29 cellular contexts compared by ENCODE assay signal in genomic region chr9:95649801-95650213, GRCh38.
A peak's percentile ranks its signal among the peaks of the same experiment; 100 is the strongest.
DNase-seq lines count a peak whose midpoint lies in the region; ATAC-seq, FAIRE-seq and TF ChIP-seq lines count a peak whose summit lies in the region.
"Had no signal": no experiment of that assay in that cellular context is flagged by ENCODE, and none has a peak within 500 bp of the region (broad histone marks: within the 10 kb centered on the region; RNA-seq: fewer than 3 reads in every experiment).

No MANE protein-coding gene starts in this region.

- no peak for TF ChIP-seq POLR2A in GM12891 (IDR thresholded peaks at IDR 0.05; ENCODE audit: low read depth, low read length)

- no peak for FAIRE-seq in GM12891 (lab: Jason Lieb, UNC)
- FAIRE-seq: A549, TTC549 had no signal

- DNase-seq in cardiac septum (ENCODE audit: low spot score) (peak; percentile 15), left ventricle myocardium superior (no peak), fibroblast of peridontal ligament (ENCODE audit: extremely low read depth) (peak; percentile 42), EL (no peak), GM12891 (ENCODE audit: insufficient read length, low spot score) (no peak), KBM-7 (no peak)
- DNase-seq in activated CD4-positive, alpha-beta T cell treated with anti-CD3 and anti-CD28 coated beads, Interleukin-2, amount 50 U/mL, for 1 hour: no peak
- DNase-seq: activated CD4-positive, CD25-positive, alpha-beta regulatory T cell treated with anti-CD3 and anti-CD28 coated beads, Interleukin-2, amount 50 U/mL, for 72 hours; activated CD8-positive, alpha-beta memory T cell treated with anti-CD3 and anti-CD28 coated beads for 24 hours; activated naive CD4-positive, alpha-beta T cell treated with anti-CD3 and anti-CD28 coated beads, Interleukin-2, amount 10 ng/mL, durations not matched to agents 7 days and 5 days; activated T-cell treated with anti-CD3 and anti-CD28 coated beads, Interleukin-2, amount 50 U/mL, for 48 hours; aorta; C1 segment of cervical spinal cord; effector memory CD8-positive, alpha-beta T cell; esophagus squamous epithelium; HCEC 1CT; KG1; NCI-H187; NCI-H2227 treated with DMSO at 0.1 percent for 48 hours; NCI-H774; nucleus accumbens; stimulated activated CD4-positive, alpha-beta T cell treated with anti-CD3 and anti-CD28 coated beads, Interleukin-2, amount 100 ng/mL, for 48 hours; stimulated activated naive B cell treated with anti-CD40 and anti-IgM and Interleukin-4, amounts not matched to agents 10 μg/mL and 1 μg/mL and 100 μg/mL, for 72 hours; T-cell; tibial artery had no signal

- in situ Hi-C loops in KBM-7 (cut with MboI; ENCODE audit: low pct_unique_long_range_greater_than_20kb, low sequenced_read_pairs): no loop called here

- ATAC-seq in left ventricle myocardium superior: no peak
- ATAC-seq in SK-N-SH treated with all-trans-retinoic acid at 6 μM for 48 hours: no peak
- ATAC-seq: A549; effector memory CD8-positive, alpha-beta T cell; Right ventricle myocardium inferior; stimulated activated naive B cell treated with anti-CD40 and anti-IgM and Interleukin-4, amounts not matched to agents 10 μg/mL and 1 μg/mL and 100 μg/mL, for 72 hours; T-cell had no signal

- intact Hi-C loops in cardiac septum (cut with DNase I): no loop called here
- intact Hi-C loops in left ventricle myocardium superior (cut with micrococcal nuclease): no loop called here

TF ChIP-seq in SK-N-SH treated with all-trans-retinoic acid at 6 μM for 48 hours, 23 proteins besides CTCF, POLR2A, EP300 and RAD21:
- TF ChIP-seq POU6F1 (CRISPR knock-in tag; IDR thresholded peaks at IDR 0.05; ENCODE audit: borderline replicate concordance, low read depth) (no peak), TSHZ2 (CRISPR knock-in tag; IDR thresholded peaks at IDR 0.05) (no peak), GLIS3 (CRISPR knock-in tag; IDR thresholded peaks at IDR 0.05) (no peak), ISL1 (CRISPR knock-in tag; IDR thresholded peaks at IDR 0.05) (0 out of 2 replicates have a peak, but pooled peaks have one; percentile 20), RARB (CRISPR knock-in tag; IDR thresholded peaks at IDR 0.05) (no peak)

TF ChIP-seq in GM12891, 5 proteins besides CTCF, POLR2A, EP300 and RAD21:
- TF ChIP-seq POLR2AphosphoS5 (IDR thresholded peaks at IDR 0.05; ENCODE audit: low read depth, low read length): no peak
- no peak for TF ChIP-seq PAX5 (IDR thresholded peaks at IDR 0.05; ENCODE audit: insufficient read depth, low read length, severe bottlenecking)
- TF ChIP-seq POU2F2 (IDR thresholded peaks at IDR 0.05; ENCODE audit: low read depth, low read length): no peak
- no peak for TF ChIP-seq TAF1 (IDR thresholded peaks at IDR 0.05; ENCODE audit: low read depth, low read length)
- TF ChIP-seq SPI1 (IDR thresholded peaks at IDR 0.05; ENCODE audit: low read depth, low read length): no peak
TF ChIP-seq in GM12891: peak in this region for 0.

Comparison
In these comparisons a context has a peak if more than half of its experiments do, and no peak if none do; other contexts are left out.
1. DNase-seq: peak in cardiac septum (single experiment) and fibroblast of peridontal ligament (single experiment); none in left ventricle myocardium superior (single experiment), EL (single experiment), GM12891 (single experiment), KBM-7 (single experiment) and activated CD4-positive, alpha-beta T cell treated with anti-CD3 and anti-CD28 coated beads, Interleukin-2, amount 50 U/mL, for 1 hour (single experiment).